Comparison of ENCODE assay signal across 8 cellular contexts in the genomic region with DNA sequence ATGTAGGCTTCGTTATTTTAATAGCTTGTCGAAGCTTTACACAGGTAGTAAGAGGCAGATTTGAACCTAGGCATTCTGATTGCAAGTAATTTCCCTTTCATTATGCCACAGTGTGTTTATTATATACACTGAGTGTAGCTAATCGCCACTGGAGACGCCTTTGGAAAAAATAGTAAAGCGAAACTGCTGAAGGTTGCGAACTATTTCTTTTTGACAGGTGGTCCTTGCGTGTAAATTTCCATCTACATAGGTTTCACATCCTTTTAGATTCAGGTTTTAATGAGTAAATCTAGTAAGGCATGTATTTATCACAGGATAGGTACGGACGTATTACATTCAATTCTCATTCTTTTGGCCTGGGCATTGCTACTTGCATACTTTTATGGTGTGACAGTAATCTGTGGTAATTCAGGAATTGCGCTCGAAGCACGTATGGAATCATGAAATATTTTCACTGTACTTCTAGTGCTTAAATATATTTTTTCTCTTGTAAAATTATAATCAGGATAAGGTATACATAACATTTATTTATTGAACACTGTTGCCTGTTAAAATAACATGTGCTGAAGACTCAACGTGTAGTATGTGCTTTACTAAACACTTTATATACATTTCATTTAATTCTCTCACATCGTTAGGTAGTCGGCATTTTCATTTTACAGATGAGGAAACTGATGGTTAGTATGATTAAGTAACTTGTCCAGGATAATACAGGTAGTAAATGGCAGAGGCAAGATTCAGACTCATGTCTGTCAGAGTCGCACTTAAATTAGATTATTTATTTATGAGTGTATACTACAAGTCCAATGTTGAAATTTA. TPM values are rescaled to one million over a fixed set of nuclear protein-coding genes. Genes with fewer than 3 reads are reported as not detected.
DNase-seq lines count a peak whose midpoint lies in the region; ATAC-seq and TF ChIP-seq lines count a peak whose summit lies in the region.

No MANE protein-coding gene starts in this region.

- no CpG with 5 or more reads among the region's 16 CpGs for WGBS in trophoblast cell (ENCODE audit: extremely low coverage, insufficient coverage, insufficient read length)

- H2BK5ac ChIP-seq in trophoblast cell (ENCODE audit: low read depth, low read length, poor library complexity): no peak overlapping the region

- no peak overlapping the region for H2AK5ac ChIP-seq in trophoblast cell (ENCODE audit: low read length)

- no peak overlapping the region for H3K4ac ChIP-seq in trophoblast cell (ENCODE audit: low read depth, low read length)

- no peak for TF ChIP-seq CTCF in epithelial cell of proximal tubule (conservative IDR thresholded peaks at IDR 0.05; ENCODE audit: low read depth, low read length)

- no peaks in the 10 kb centered on the region; the same call in 1 of the 2 replicates for H3K9me3 ChIP-seq in SK-N-MC (ENCODE audit: low read depth, low read length)
- H3K9me3 ChIP-seq in trophoblast cell (ENCODE audit: insufficient read depth, low read depth, low read length): no peaks in the 10 kb centered on the region

- no peak overlapping the region for H2AFZ ChIP-seq in trophoblast cell (ENCODE audit: insufficient read depth, low read length, poor library complexity)

- H3K79me2 ChIP-seq in trophoblast cell (ENCODE audit: control insufficient read depth, insufficient read depth, low read length, poor library complexity): peaks cover 10% of the 10 kb centered on the region

- H3K9ac ChIP-seq in SK-N-MC (ENCODE audit: insufficient read length): peak overlapping the region; percentile 99
- no peak overlapping the region for H3K9ac ChIP-seq in trophoblast cell (ENCODE audit: low read length)

- H4K8ac ChIP-seq in trophoblast cell (ENCODE audit: low read depth, low read length): no peak overlapping the region

- H3K27ac ChIP-seq in SK-N-MC (peak overlapping the region; percentile 93; the same call in 1 of the 2 replicates), trophoblast cell (ENCODE audit: low read depth, low read length) (no peak overlapping the region)

- H3K4me3 ChIP-seq in SK-N-MC (peak overlapping the region; percentile 98), epithelial cell of proximal tubule (ENCODE audit: low read depth, low read length) (peak overlapping the region; percentile 70), trophoblast cell (ENCODE audit: low read depth, low read length) (no peak overlapping the region)

- no peak overlapping the region for H2BK12ac ChIP-seq in trophoblast cell (ENCODE audit: low read length)

- H3K79me1 ChIP-seq in trophoblast cell (ENCODE audit: low read length): peaks cover 13% of the 10 kb centered on the region

- H3K4me1 ChIP-seq in trophoblast cell (ENCODE audit: control insufficient read depth in 1 of 2, insufficient read depth in 2 of 2, low read length in 2 of 2): peaks cover 0 to 2% of the 10 kb centered on the region in 2 experiments

- H2BK120ac ChIP-seq in trophoblast cell (ENCODE audit: insufficient read depth, low read length, poor library complexity): no peak overlapping the region

- H3K27me3 ChIP-seq in trophoblast cell (ENCODE audit: insufficient read depth, low read length): no peaks in the 10 kb centered on the region

- no peak overlapping the region for H3K23ac ChIP-seq in trophoblast cell (ENCODE audit: low read length)

- H3K18ac ChIP-seq in trophoblast cell (ENCODE audit: low read length): no peak overlapping the region

- H3K36me3 ChIP-seq in SK-N-MC (ENCODE audit: insufficient read depth, low read length): peaks cover 34% of the 10 kb centered on the region
- H3K36me3 ChIP-seq in trophoblast cell (ENCODE audit: control insufficient read depth in 1 of 2, insufficient read depth in 2 of 2, low read length in 2 of 2): no peaks in the 10 kb centered on the region

- DNase-seq in NCI-H1417 (lab: John Stamatoyannopoulos, UW) (peak in 2 of 3 experiments; percentile 49 to 74), NCI-H1417 treated with DMSO at 0.1 percent for 48 hours (lab: John Stamatoyannopoulos, UW) (no peak), SK-N-MC (ENCODE audit: low read depth, low spot score) (no peak), epithelial cell of proximal tubule (ENCODE audit: low read depth) (no peak), trophoblast cell (peak; percentile 61 to 89), cortex of kidney (lab: John Stamatoyannopoulos, UW) (no peak)

- no peak overlapping the region for H3K14ac ChIP-seq in trophoblast cell (ENCODE audit: low read length)

- H3K4me2 ChIP-seq in trophoblast cell (ENCODE audit: low read length): peak overlapping the region; percentile 58

- H4K12ac ChIP-seq in trophoblast cell (ENCODE audit: low read depth, low read length): no peak overlapping the region

- H4K91ac ChIP-seq in trophoblast cell (ENCODE audit: low read depth, low read length): no peak overlapping the region

- peak; percentile 30 for ATAC-seq in HG03354 (IDR thresholded peaks at IDR 0.05; ENCODE audit: poor library complexity, severe bottlenecking, unreplicated experiment)
- no peak for ATAC-seq in GM19397 (IDR thresholded peaks at IDR 0.05; ENCODE audit: unreplicated experiment)

RNA-seq across cellular contexts. Expression of gene MARCHF6, which starts 1.8 kb away (rescaled TPM):
- 13.7 and 27.0 TPM in 2 replicates for total RNA-seq in epithelial cell of proximal tubule
- 57.9 and 61.3 TPM in 2 replicates for polyA plus RNA-seq in trophoblast cell (2013)

RNA-seq across cellular contexts. Expression of gene CMBL, which starts 47.6 kb away (rescaled TPM):
- total RNA-seq in epithelial cell of proximal tubule: 2.2 and 3.0 TPM in 2 replicates
- polyA plus RNA-seq in trophoblast cell (2013): 7.8 and 8.8 TPM in 2 replicates

Comparison
In these comparisons a context has a peak if more than half of its experiments do, and no peak if none do; other contexts are left out.
1. DNase-seq: peak in NCI-H1417 (2 of 3) and trophoblast cell (2 of 2); none in NCI-H1417 treated with DMSO at 0.1 percent for 48 hours (single experiment), SK-N-MC (single experiment), epithelial cell of proximal tubule (single experiment) and cortex of kidney (single experiment).